In the genomic region with DNA sequence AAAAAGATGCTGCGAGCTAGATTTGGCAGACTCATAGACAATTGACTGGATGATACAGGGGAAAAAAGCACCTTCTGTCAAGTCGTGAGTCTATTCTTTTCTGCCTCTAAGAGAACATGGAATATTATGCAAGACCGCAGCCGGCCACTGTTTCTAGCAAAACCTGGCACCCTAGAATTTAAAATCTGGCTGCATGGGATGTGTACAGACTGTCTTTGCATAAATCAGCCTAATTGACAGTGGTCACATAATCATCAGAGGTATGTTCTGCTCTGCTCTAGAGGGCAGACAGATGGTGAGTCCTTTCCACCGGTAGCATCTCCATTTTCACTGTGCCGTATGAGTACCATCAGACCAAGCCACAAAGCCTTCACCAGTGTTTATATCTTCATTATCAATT, we compare ENCODE assay signal across 16 cellular contexts.
DNase-seq lines count a peak whose midpoint lies in the region; ATAC-seq and TF ChIP-seq lines count a peak whose summit lies in the region.
"Had no signal": no experiment of that assay in that cellular context is flagged by ENCODE, and none has a peak within 500 bp of the region (broad histone marks: within the 10 kb centered on the region; RNA-seq: fewer than 3 reads in every experiment).

No MANE protein-coding gene starts in this region.

- peak; percentile 4 for DNase-seq in NCI-H82 (lab: John Stamatoyannopoulos, UW)
- no peak for DNase-seq in NCI-H82 treated with DMSO at 0.1 percent for 48 hours (lab: John Stamatoyannopoulos, UW; ENCODE audit: unreplicated experiment)
- DNase-seq in NCI-H69 (lab: John Stamatoyannopoulos, UW), result peak; percentile 15
- DNase-seq in glutamatergic neuron, result no peak
- no peak for DNase-seq in activated T-cell treated with anti-CD3 and anti-CD28 coated beads, Interleukin-2, amount 50 U/mL, for 72 hours
- DNase-seq in NCI-H146 treated with DMSO at 0.1 percent for 48 hours (lab: John Stamatoyannopoulos, UW; ENCODE audit: unreplicated experiment), result no peak
- DNase-seq in activated CD8-positive, alpha-beta memory T cell treated with anti-CD3 and anti-CD28 coated beads, Interleukin-2, amount 10 ng/mL, durations not matched to agents 7 days and 5 days, result no peak
- DNase-seq: ACHN; Calu3; CD4-positive, alpha-beta T cell; DMS 273 treated with DMSO at 0.1 percent for 48 hours; H7 had no signal

- peak overlapping the region; percentile 25 for H3K4me3 Mint-ChIP-seq in glutamatergic neuron (ENCODE audit: unreplicated experiment)
- no peak overlapping the region for H3K4me3 Mint-ChIP-seq in activated T-cell treated with anti-CD3 and anti-CD28 coated beads, Interleukin-2, amount 50 U/mL, for 72 hours
- no peak overlapping the region for H3K4me3 Mint-ChIP-seq in activated CD8-positive, alpha-beta memory T cell treated with anti-CD3 and anti-CD28 coated beads, Interleukin-2, amount 10 ng/mL, durations not matched to agents 7 days and 5 days
- H3K4me3 Mint-ChIP-seq: B cell; CD4-positive, alpha-beta T cell; GM23338 had no signal

- H3K36me3 Mint-ChIP-seq in glutamatergic neuron (ENCODE audit: unreplicated experiment), result no peaks in the 10 kb centered on the region
- H3K36me3 Mint-ChIP-seq in activated T-cell treated with anti-CD3 and anti-CD28 coated beads, Interleukin-2, amount 50 U/mL, for 72 hours (ENCODE audit: insufficient read depth in 2 of 2), result no peaks in the 10 kb centered on the region
- H3K36me3 Mint-ChIP-seq in activated CD8-positive, alpha-beta memory T cell treated with anti-CD3 and anti-CD28 coated beads, Interleukin-2, amount 10 ng/mL, durations not matched to agents 7 days and 5 days, result no peaks in the 10 kb centered on the region

- H3K9me3 Mint-ChIP-seq in glutamatergic neuron (ENCODE audit: unreplicated experiment), result peaks cover 2% of the 10 kb centered on the region
- H3K9me3 Mint-ChIP-seq in activated T-cell treated with anti-CD3 and anti-CD28 coated beads, Interleukin-2, amount 50 U/mL, for 72 hours, result no peaks in the 10 kb centered on the region
- H3K9me3 Mint-ChIP-seq in activated CD8-positive, alpha-beta memory T cell treated with anti-CD3 and anti-CD28 coated beads, Interleukin-2, amount 10 ng/mL, durations not matched to agents 7 days and 5 days (ENCODE audit: low read depth), result no peaks in the 10 kb centered on the region
- H3K9me3 Mint-ChIP-seq: CD4-positive, alpha-beta T cell; GM23338 had no signal

- H3K27me3 Mint-ChIP-seq in glutamatergic neuron (ENCODE audit: unreplicated experiment), result peaks cover 14% of the 10 kb centered on the region
- H3K27me3 Mint-ChIP-seq in activated T-cell treated with anti-CD3 and anti-CD28 coated beads, Interleukin-2, amount 50 U/mL, for 72 hours (ENCODE audit: low read depth), result peaks cover 18% of the 10 kb centered on the region
- H3K27me3 Mint-ChIP-seq in activated CD8-positive, alpha-beta memory T cell treated with anti-CD3 and anti-CD28 coated beads, Interleukin-2, amount 10 ng/mL, durations not matched to agents 7 days and 5 days, result peaks cover 28% of the 10 kb centered on the region

- CTCF ChIA-PET in activated CD8-positive, alpha-beta memory T cell treated with anti-CD3 and anti-CD28 coated beads, Interleukin-2, amount 10 ng/mL, durations not matched to agents 7 days and 5 days (lab: Charles Lee), result no interaction called here

- no peak for TF ChIP-seq CTCF in glutamatergic neuron (IDR thresholded peaks at IDR 0.05; ENCODE audit: partially characterized antibody, unreplicated experiment)

- peak overlapping the region; percentile 43 for H3K27ac Mint-ChIP-seq in glutamatergic neuron (ENCODE audit: unreplicated experiment)
- H3K27ac Mint-ChIP-seq in activated T-cell treated with anti-CD3 and anti-CD28 coated beads, Interleukin-2, amount 50 U/mL, for 72 hours, result no peak overlapping the region
- H3K27ac Mint-ChIP-seq in activated CD8-positive, alpha-beta memory T cell treated with anti-CD3 and anti-CD28 coated beads, Interleukin-2, amount 10 ng/mL, durations not matched to agents 7 days and 5 days, result no peak overlapping the region
- H3K27ac Mint-ChIP-seq: B cell; CD4-positive, alpha-beta T cell; GM23338 had no signal

- ATAC-seq in activated T-cell treated with anti-CD3 and anti-CD28 coated beads, Interleukin-2, amount 50 U/mL, for 72 hours (replicated peaks in 1 of 2), result no peak
- ATAC-seq in HG03039 (IDR thresholded peaks at IDR 0.05; ENCODE audit: unreplicated experiment), result no peak
- ATAC-seq in activated CD8-positive, alpha-beta memory T cell treated with anti-CD3 and anti-CD28 coated beads, Interleukin-2, amount 10 ng/mL, durations not matched to agents 7 days and 5 days, result no peak
- ATAC-seq: GM23338, HepG2 had no signal

- H3K4me1 Mint-ChIP-seq in glutamatergic neuron (ENCODE audit: low read depth, unreplicated experiment), result peaks cover 35% of the 10 kb centered on the region
- H3K4me1 Mint-ChIP-seq in activated T-cell treated with anti-CD3 and anti-CD28 coated beads, Interleukin-2, amount 50 U/mL, for 72 hours (ENCODE audit: low read depth), result no peaks in the 10 kb centered on the region
- H3K4me1 Mint-ChIP-seq in activated CD8-positive, alpha-beta memory T cell treated with anti-CD3 and anti-CD28 coated beads, Interleukin-2, amount 10 ng/mL, durations not matched to agents 7 days and 5 days, result no peaks in the 10 kb centered on the region
- H3K4me1 Mint-ChIP-seq: B cell had no signal

Comparison
In these comparisons a context has a peak if more than half of its experiments do, and no peak if none do; other contexts are left out.
1. DNase-seq: peak in NCI-H82 (single experiment) and NCI-H69 (single experiment); none in NCI-H82 treated with DMSO at 0.1 percent for 48 hours (single experiment), glutamatergic neuron (single experiment), activated T-cell treated with anti-CD3 and anti-CD28 coated beads, Interleukin-2, amount 50 U/mL, for 72 hours (0 of 2), NCI-H146 treated with DMSO at 0.1 percent for 48 hours (single experiment) and activated CD8-positive, alpha-beta memory T cell treated with anti-CD3 and anti-CD28 coated beads, Interleukin-2, amount 10 ng/mL, durations not matched to agents 7 days and 5 days (single experiment).